ENCODE assay signal across 23 cellular contexts in genomic region chr15:40477703-40478269, GRCh38. TPM values are rescaled to one million over a fixed set of nuclear protein-coding genes. Genes with fewer than 3 reads are reported as not detected.
A peak's percentile ranks its signal among the peaks of the same experiment; 100 is the strongest.
DNase-seq lines count a peak whose midpoint lies in the region; ATAC-seq, FAIRE-seq and TF ChIP-seq lines count a peak whose summit lies in the region.
"Had no signal": no experiment of that assay in that cellular context is flagged by ENCODE, and none has a peak within 500 bp of the region (broad histone marks: within the 10 kb centered on the region; RNA-seq: fewer than 3 reads in every experiment).

No MANE protein-coding gene starts in this region.

- H3K36me3 Mint-ChIP-seq in nephron progenitor cell (ENCODE audit: low read depth) = no peaks in the 10 kb centered on the region
- H3K36me3 Mint-ChIP-seq: activated naive CD8-positive, alpha-beta T cell treated with anti-CD3 and anti-CD28 coated beads for 36 hours; CD4-positive, CD25-positive, alpha-beta regulatory T cell; mesothelial cell of epicardium had no signal

- no peak for TF ChIP-seq POLR2A in H1 (IDR thresholded peaks at IDR 0.05; ENCODE audit: control extremely low read depth in 1 of 2, low read depth in 2 of 2, low read length in 2 of 2)

- no peaks in the 10 kb centered on the region for H3K79me1 ChIP-seq in H1 (ENCODE audit: low read depth, low read length)

- H3K4me3 Mint-ChIP-seq in nephron progenitor cell = peak overlapping the region; percentile 61
- H3K4me3 Mint-ChIP-seq: activated naive CD8-positive, alpha-beta T cell treated with anti-CD3 and anti-CD28 coated beads for 36 hours; activated T-helper 1 cell treated with anti-CD3 and anti-CD28 coated beads, Interleukin-12 subunit alpha, Interleukin-12 subunit beta, Interleukin-2, Interleukin-4 antibody, amounts not matched to agents 30 ng/mL and 10 ng/mL and 1 ng/mL, durations not matched to agents 14 hours and 24 hours and 36 hours; CD4-positive, CD25-positive, alpha-beta regulatory T cell; effector memory CD8-positive, alpha-beta T cell; HFFc6; IgD-negative memory B cell; mesothelial cell of epicardium had no signal

- peaks cover 55% of the 10 kb centered on the region for H3K4me1 Mint-ChIP-seq in nephron progenitor cell
- H3K4me1 Mint-ChIP-seq: activated naive CD8-positive, alpha-beta T cell treated with anti-CD3 and anti-CD28 coated beads for 36 hours had no signal

- H4K8ac ChIP-seq in H1 (ENCODE audit: extremely low read depth, insufficient read depth, low read length) = no peak overlapping the region

- no peak for FAIRE-seq in H1 (lab: Jason Lieb, UNC)

- no peak overlapping the region for H3K56ac ChIP-seq in H1 (replicated peaks; ENCODE audit: insufficient read length, low read depth, low read length)

- H3K9ac ChIP-seq in H1 (replicated peaks in 1 of 4; ENCODE audit: extremely low read depth in 1 of 4, low read depth in 3 of 4, low read length in 3 of 4) = no peak overlapping the region

- H3K79me2 ChIP-seq in H1 (ENCODE audit: control insufficient read depth in 1 of 2, insufficient read depth in 2 of 2, low read length in 2 of 2) = no peaks in the 10 kb centered on the region

- no peaks in the 10 kb centered on the region for H3K23me2 ChIP-seq in H1 (ENCODE audit: low read depth, low read length)

- H4K91ac ChIP-seq in H1 (replicated peaks; ENCODE audit: insufficient read length, low read length) = no peak overlapping the region

- CTCF ChIA-PET in H1 (lab: Charles Lee; ENCODE audit: partially characterized antibody) = interaction anchor here (0.8 to 2.6 kb wide), 6 partner anchors 10 to 57 kb away, joined by 3 to 9 read pairs (median 4); no protein-coding TSS in a partner anchor

- no peaks in the 10 kb centered on the region for H3K9me3 ChIP-seq in H1 (ENCODE audit: insufficient read depth in 2 of 2, low read depth in 1 of 2, low read length in 1 of 2)
- H3K9me3 ChIP-seq: vagina had no signal

- H2AK5ac ChIP-seq in H1 (ENCODE audit: low read depth, low read length) = no peak overlapping the region

- TF ChIP-seq EP300 in H1 (IDR thresholded peaks at IDR 0.05; ENCODE audit: borderline replicate concordance in 1 of 2, low read depth in 2 of 2, low read length in 2 of 2) = no peak

- peak; percentile 70 for DNase-seq in DMS79 treated with DMSO at 0.1 percent for 48 hours (lab: John Stamatoyannopoulos, UW)
- peak; percentile 42 for DNase-seq in NCI-H146 (lab: John Stamatoyannopoulos, UW)
- DNase-seq in H1 (ENCODE audit: low read depth in 1 of 2, low spot score in 2 of 2) = no peak
- DNase-seq in nephron progenitor cell = peak; percentile 17
- DNase-seq in GF-D8 (lab: John Stamatoyannopoulos, UW) = no peak
- no peak for DNase-seq in NCI-H2029 (lab: John Stamatoyannopoulos, UW)
- DNase-seq: activated naive CD8-positive, alpha-beta T cell treated with anti-CD3 and anti-CD28 coated beads for 36 hours; CD4-positive, CD25-positive, alpha-beta regulatory T cell; DMS53; effector memory CD8-positive, alpha-beta T cell; HFFc6; kidney glomerular epithelial cell; NCI-H2081; NCI-H82; T1000 had no signal

- H3K14ac ChIP-seq in H1 (ENCODE audit: insufficient read length) = no peak overlapping the region

- H3K9me3 Mint-ChIP-seq in nephron progenitor cell = peaks cover 5% of the 10 kb centered on the region
- H3K9me3 Mint-ChIP-seq: activated naive CD8-positive, alpha-beta T cell treated with anti-CD3 and anti-CD28 coated beads for 36 hours; activated T-helper 1 cell treated with anti-CD3 and anti-CD28 coated beads, Interleukin-12 subunit alpha, Interleukin-12 subunit beta, Interleukin-2, Interleukin-4 antibody, amounts not matched to agents 30 ng/mL and 10 ng/mL and 1 ng/mL, durations not matched to agents 14 hours and 24 hours and 36 hours; effector memory CD8-positive, alpha-beta T cell; IgD-negative memory B cell; mesothelial cell of epicardium; nephron had no signal

- TF ChIP-seq CTCF in H1 (IDR thresholded peaks at IDR 0.05; ENCODE audit: control extremely low read depth in 1 of 3, insufficient read depth in 1 of 3, low read depth in 1 of 3, low read length in 3 of 3) (no peak), nephron progenitor cell (IDR thresholded peaks at IDR 0.05) (no peak)

- peak overlapping the region; percentile 86 for H3K27ac Mint-ChIP-seq in nephron progenitor cell
- H3K27ac Mint-ChIP-seq: activated naive CD8-positive, alpha-beta T cell treated with anti-CD3 and anti-CD28 coated beads for 36 hours; activated T-helper 1 cell treated with anti-CD3 and anti-CD28 coated beads, Interleukin-12 subunit alpha, Interleukin-12 subunit beta, Interleukin-2, Interleukin-4 antibody, amounts not matched to agents 30 ng/mL and 10 ng/mL and 1 ng/mL, durations not matched to agents 14 hours and 24 hours and 36 hours; CD4-positive, CD25-positive, alpha-beta regulatory T cell; effector memory CD8-positive, alpha-beta T cell; HFFc6; IgD-negative memory B cell; mesothelial cell of epicardium had no signal

- H3K27ac ChIP-seq in H1 (ENCODE audit: low read depth, low read length) = no peak overlapping the region
- H3K27ac ChIP-seq: vagina had no signal

- H2BK5ac ChIP-seq in H1 (ENCODE audit: low read depth, low read length) = peak overlapping the region; percentile 35; the same call in 1 of the 2 replicates

- no peak overlapping the region; the same call in 1 of the 2 replicates for H2BK12ac ChIP-seq in H1 (ENCODE audit: low read depth, low read length)

- no peak overlapping the region; a peak in 1 of 4 replicates for H3K4me2 ChIP-seq in H1 (ENCODE audit: insufficient read depth in 1 of 2, low read depth in 2 of 2, low read length in 2 of 2)
- H3K4me2 ChIP-seq: smooth muscle cell had no signal

- no peak overlapping the region for H3K23ac ChIP-seq in H1 (ENCODE audit: insufficient read length)

- H2BK15ac ChIP-seq in H1 (ENCODE audit: low read length) = no peak overlapping the region

- H3K36me3 ChIP-seq in H1 (ENCODE audit: control insufficient read depth in 2 of 4, insufficient read depth in 4 of 4, low read length in 3 of 4) = no peaks in the 10 kb centered on the region
- H3K36me3 ChIP-seq: vagina had no signal

- no peaks in the 10 kb centered on the region; a peak in 1 of 7 replicates for H3K4me1 ChIP-seq in H1 (replicated peaks in 1 of 4; ENCODE audit: control insufficient read depth in 3 of 4, insufficient read depth in 4 of 4, low read length in 3 of 4)

- peak overlapping the region; percentile 10; the same call in 1 of the 2 replicates for H2AFZ ChIP-seq in H1 (ENCODE audit: low read length)

- H3K18ac ChIP-seq in H1 (ENCODE audit: extremely low read depth, low read length) = 0 out of 2 replicates have a peak overlapping the region, but pooled peaks have one; percentile 55

- H4K20me1 ChIP-seq in H1 (replicated peaks in 1 of 2; ENCODE audit: control insufficient read depth in 1 of 2, insufficient read depth in 2 of 2, low read length in 2 of 2) = no peaks in the 10 kb centered on the region

- no peak overlapping the region for H3K4ac ChIP-seq in H1 (replicated peaks; ENCODE audit: insufficient read length, low read depth, low read length)

- no peak overlapping the region for H2BK20ac ChIP-seq in H1 (ENCODE audit: low read length)

- TF ChIP-seq RAD21 in H1 (IDR thresholded peaks at IDR 0.05 in 1 of 2, conservative IDR thresholded peaks at IDR 0.05 in 1 of 2; ENCODE audit: low read depth in 2 of 2, low read length in 2 of 2) = no peak

- no peaks in the 10 kb centered on the region for H3K27me3 ChIP-seq in H1 (replicated peaks in 1 of 4; ENCODE audit: control insufficient read depth in 3 of 4, extremely low read depth in 1 of 4, insufficient read depth in 3 of 4, low read length in 3 of 4)
- H3K27me3 ChIP-seq: vagina had no signal

- no peak overlapping the region for H2BK120ac ChIP-seq in H1 (replicated peaks; ENCODE audit: low read depth, low read length)

- no peak overlapping the region for H3K4me3 ChIP-seq in H1 (ENCODE audit: extremely low read depth in 1 of 4, insufficient read depth in 2 of 4, low read depth in 3 of 4, low read length in 4 of 4)
- H3K4me3 ChIP-seq: smooth muscle cell, vagina had no signal

- 69% methylated on average over 5 of the region's 5 CpGs; no CpG with 5 or more reads in 1 of the 2 experiments for WGBS in H1 (ENCODE audit: extremely low coverage in 1 of 2, insufficient coverage in 1 of 2, insufficient read length in 1 of 2, insufficient replicate concordance in 2 of 2, low coverage in 1 of 2, low lambda C conversion rate in 2 of 2, missing lambda C conversion rate in 1 of 2), 2 experiments

- ATAC-seq in GM21526 (IDR thresholded peaks at IDR 0.05; ENCODE audit: low FRiP score, unreplicated experiment) = no peak
- no peak for ATAC-seq in HG03521 (IDR thresholded peaks at IDR 0.05; ENCODE audit: unreplicated experiment)
- ATAC-seq: effector memory CD8-positive, alpha-beta T cell had no signal

- H4K5ac ChIP-seq in H1 (ENCODE audit: insufficient read length, low read depth, low read length) = no peak overlapping the region

- POLR2A ChIA-PET in H1 (lab: Charles Lee; ENCODE audit: partially characterized antibody) = no interaction called here

- no peaks in the 10 kb centered on the region for H3K27me3 Mint-ChIP-seq in nephron progenitor cell (ENCODE audit: low read depth, poor library complexity)
- H3K27me3 Mint-ChIP-seq: activated naive CD8-positive, alpha-beta T cell treated with anti-CD3 and anti-CD28 coated beads for 36 hours had no signal

TF ChIP-seq in H1, 55 proteins besides CTCF, POLR2A, EP300 and RAD21 (continues in another document):
- TF ChIP-seq YY1 (IDR thresholded peaks at IDR 0.05; ENCODE audit: low read depth, low read length) = no peak

RNA-seq across cellular contexts. Expression of gene CHST14, which starts 7.0 kb away (rescaled TPM):
- 17.7 and 20.3 TPM in 2 replicates for total RNA-seq in H1 (2021; fragmentation: NEBNext Ultra II Directional; extraction: Animal tissue kit (Norgen Biotek cat#: 25700))
- 13.4 and 15.2 TPM in 2 replicates for polyA plus RNA-seq in H1 (2011; rRNA removed)
- 10.0 TPM for polyA plus RNA-seq in H1 (2011; cell fraction: cytosol; rRNA removed)
- polyA plus RNA-seq in H1 (2011; cell fraction: nucleus; rRNA removed) = 14.9 TPM
- 16.1 to 20.5 TPM (median 18.5 TPM) in 4 replicates for polyA plus RNA-seq in H1 (2012, experiment 1 of 2)
- 21.7 TPM for polyA plus RNA-seq in H1 (2012, experiment 2 of 2)
- 19.8 TPM for polyA plus RNA-seq in H1 (2013, experiment 1 of 2)
- 20.1 TPM for polyA plus RNA-seq in H1 (2013, experiment 2 of 2)
- 7.0 and 8.4 TPM in 2 replicates for polyA minus RNA-seq in H1 (2011; rRNA and poly(A)+ RNA removed)
- polyA minus RNA-seq in H1 (2011; cell fraction: cytosol; rRNA and poly(A)+ RNA removed) = 13.4 TPM
- 6.5 TPM for polyA minus RNA-seq in H1 (2011; cell fraction: nucleus; rRNA and poly(A)+ RNA removed)

RNA-seq across cellular contexts. Expression of gene BAHD1, which starts 37.0 kb away (rescaled TPM):
- total RNA-seq in H1 (2021; fragmentation: NEBNext Ultra II Directional; extraction: Animal tissue kit (Norgen Biotek cat#: 25700)) = 38.9 and 40.0 TPM in 2 replicates
- polyA plus RNA-seq in H1 (2011; rRNA removed) = 15.0 and 23.4 TPM in 2 replicates
- 19.2 TPM for polyA plus RNA-seq in H1 (2011; cell fraction: cytosol; rRNA removed)
- polyA plus RNA-seq in H1 (2011; cell fraction: nucleus; rRNA removed) = 45.1 TPM
- polyA plus RNA-seq in H1 (2012, experiment 1 of 2) = 36.7 to 45.3 TPM (median 39.3 TPM) in 4 replicates
- polyA plus RNA-seq in H1 (2012, experiment 2 of 2) = 31.9 TPM
- 24.0 TPM for polyA plus RNA-seq in H1 (2013, experiment 1 of 2)
- 22.9 TPM for polyA plus RNA-seq in H1 (2013, experiment 2 of 2)
- polyA minus RNA-seq in H1 (2011; rRNA and poly(A)+ RNA removed) = 16.4 and 20.1 TPM in 2 replicates
- polyA minus RNA-seq in H1 (2011; cell fraction: cytosol; rRNA and poly(A)+ RNA removed) = 21.8 TPM
- 23.6 TPM for polyA minus RNA-seq in H1 (2011; cell fraction: nucleus; rRNA and poly(A)+ RNA removed)

Comparison
In these comparisons a context has a peak if more than half of its experiments do, and no peak if none do; other contexts are left out.
1. DNase-seq: peak in DMS79 treated with DMSO at 0.1 percent for 48 hours (single experiment), NCI-H146 (single experiment) and nephron progenitor cell (single experiment); none in H1 (0 of 2), GF-D8 (single experiment) and NCI-H2029 (single experiment).